In genomic region chr4:177505171-177505615, GRCh38 we compare ENCODE assay signal across 25 cellular contexts.
DNase-seq lines count a peak whose midpoint lies in the region; ATAC-seq, FAIRE-seq and TF ChIP-seq lines count a peak whose summit lies in the region.
"Had no signal": no experiment of that assay in that cellular context is flagged by ENCODE, and none has a peak within 500 bp of the region (broad histone marks: within the 10 kb centered on the region; RNA-seq: fewer than 3 reads in every experiment).

No MANE protein-coding gene starts in this region.

- no peaks in the 10 kb centered on the region for H3K79me1 ChIP-seq in mesenchymal stem cell (replicated peaks; ENCODE audit: low read length, poor library complexity, severe bottlenecking)

- no peak overlapping the region for H3K14ac ChIP-seq in mesenchymal stem cell (ENCODE audit: low read length in 2 of 2)

- H3K4me3 Mint-ChIP-seq in activated T-cell treated with anti-CD3 and anti-CD28 coated beads, Interleukin-2, amount 50 U/mL, for 4 hours, result no peak overlapping the region
- no peak overlapping the region for H3K4me3 Mint-ChIP-seq in chondrocyte (ENCODE audit: unreplicated experiment)
- H3K4me3 Mint-ChIP-seq: brain; natural killer cell; stimulated activated naive B cell treated with anti-CD40 and anti-IgM and Interleukin-4, amounts not matched to agents 10 μg/mL and 1 μg/mL and 100 μg/mL, for 72 hours; T-helper 1 cell treated with Interleukin-12 subunit alpha and Interleukin-12 subunit beta and Interleukin-4 antibody, amounts not matched to agents 30 μg/mL and 1 μg/mL, for 36 hours had no signal

- H4K20me1 ChIP-seq in DND-41 (ENCODE audit: insufficient read depth, low read length), result no peaks in the 10 kb centered on the region

- no peaks in the 10 kb centered on the region for H3K9me3 Mint-ChIP-seq in activated T-cell treated with anti-CD3 and anti-CD28 coated beads, Interleukin-2, amount 50 U/mL, for 4 hours
- peaks cover 17% of the 10 kb centered on the region for H3K9me3 Mint-ChIP-seq in chondrocyte (ENCODE audit: low read depth)

- no peak overlapping the region for H2BK12ac ChIP-seq in mesenchymal stem cell (ENCODE audit: low read length in 2 of 2)

- H3K23ac ChIP-seq in mesenchymal stem cell (ENCODE audit: low read length in 2 of 2), result no peak overlapping the region

- no peaks in the 10 kb centered on the region for H3K27me3 Mint-ChIP-seq in activated T-cell treated with anti-CD3 and anti-CD28 coated beads, Interleukin-2, amount 50 U/mL, for 4 hours (ENCODE audit: low read depth)
- H3K27me3 Mint-ChIP-seq in chondrocyte (ENCODE audit: low read depth), result peaks cover 3% of the 10 kb centered on the region
- H3K27me3 Mint-ChIP-seq: brain; stimulated activated naive B cell treated with anti-CD40 and anti-IgM and Interleukin-4, amounts not matched to agents 10 μg/mL and 1 μg/mL and 100 μg/mL, for 72 hours had no signal

- H3K18ac ChIP-seq in mesenchymal stem cell (ENCODE audit: low read depth in 1 of 2, low read length in 2 of 2), result peak overlapping the region in 1 of 2 experiments; percentile 8

- H3K9ac ChIP-seq in DND-41 (ENCODE audit: low read depth, low read length) (no peak overlapping the region), mesenchymal stem cell (ENCODE audit: low read length) (no peak overlapping the region)
- H3K9ac ChIP-seq: parathyroid adenoma had no signal

- no peak overlapping the region for H2AFZ ChIP-seq in DND-41 (ENCODE audit: low read depth, low read length)
- no peak overlapping the region for H2AFZ ChIP-seq in mesenchymal stem cell (ENCODE audit: low read depth, low read length)
- H2AFZ ChIP-seq: parathyroid adenoma had no signal

- H3K36me3 ChIP-seq in DND-41 (ENCODE audit: insufficient read depth, low read length) (no peaks in the 10 kb centered on the region), bronchial epithelial cell (ENCODE audit: control insufficient read depth, insufficient read depth, low read length) (no peaks in the 10 kb centered on the region), mesenchymal stem cell (ENCODE audit: control insufficient read depth in 1 of 2, insufficient read depth in 2 of 2, low read depth in 1 of 2, low read length in 2 of 2) (no peaks in the 10 kb centered on the region)
- H3K36me3 ChIP-seq: thyroid gland had no signal

- H2BK120ac ChIP-seq in mesenchymal stem cell (ENCODE audit: low read depth, low read length), result no peak overlapping the region

- H3K4me1 Mint-ChIP-seq in activated T-cell treated with anti-CD3 and anti-CD28 coated beads, Interleukin-2, amount 50 U/mL, for 4 hours (ENCODE audit: low read depth), result peaks cover 9% of the 10 kb centered on the region
- H3K4me1 Mint-ChIP-seq in chondrocyte (ENCODE audit: low read depth), result no peaks in the 10 kb centered on the region
- H3K4me1 Mint-ChIP-seq: brain; stimulated activated naive B cell treated with anti-CD40 and anti-IgM and Interleukin-4, amounts not matched to agents 10 μg/mL and 1 μg/mL and 100 μg/mL, for 72 hours had no signal

- H3K27ac Mint-ChIP-seq in chondrocyte (ENCODE audit: unreplicated experiment), result no peak overlapping the region
- H3K27ac Mint-ChIP-seq: brain; natural killer cell; stimulated activated naive B cell treated with anti-CD40 and anti-IgM and Interleukin-4, amounts not matched to agents 10 μg/mL and 1 μg/mL and 100 μg/mL, for 72 hours; T-helper 1 cell treated with Interleukin-12 subunit alpha and Interleukin-12 subunit beta and Interleukin-4 antibody, amounts not matched to agents 30 μg/mL and 1 μg/mL, for 36 hours had no signal

- peak; percentile 49; the same call in 1 of the 3 replicates for ATAC-seq in DND-41 (ENCODE audit: insufficient read depth, low read depth)
- peak; percentile 18 for ATAC-seq in left colon
- no peak for ATAC-seq in activated T-cell treated with anti-CD3 and anti-CD28 coated beads, Interleukin-2, amount 50 U/mL, for 4 hours
- ATAC-seq: natural killer cell; stimulated activated naive B cell treated with anti-CD40 and anti-IgM and Interleukin-4, amounts not matched to agents 10 μg/mL and 1 μg/mL and 100 μg/mL, for 72 hours had no signal

- no peak overlapping the region for H3K4ac ChIP-seq in mesenchymal stem cell (ENCODE audit: low read depth in 1 of 2, low read length in 2 of 2)

- H2AK5ac ChIP-seq in mesenchymal stem cell (ENCODE audit: low read length, severe bottlenecking), result no peak overlapping the region

- H4K91ac ChIP-seq in mesenchymal stem cell (ENCODE audit: low read length), result no peak overlapping the region

- H3K9me3 ChIP-seq in DND-41 (ENCODE audit: insufficient read depth, low read length, severe bottlenecking), result no peaks in the 10 kb centered on the region
- H3K9me3 ChIP-seq in mesenchymal stem cell (ENCODE audit: control insufficient read depth, low read length), result no peaks in the 10 kb centered on the region
- H3K9me3 ChIP-seq: thyroid gland had no signal

- intact Hi-C loops in left colon (cut with DNase I, micrococcal nuclease), result no loop called here

- no peak overlapping the region for H3K4me3 ChIP-seq in DND-41 (ENCODE audit: low read depth in 1 of 2, low read length in 2 of 2)
- no peak overlapping the region for H3K4me3 ChIP-seq in bronchial epithelial cell (ENCODE audit: low read depth, low read length)
- H3K4me3 ChIP-seq in mesenchymal stem cell (ENCODE audit: insufficient read depth in 1 of 2, low read depth in 1 of 2, low read length in 2 of 2), result no peak overlapping the region
- H3K4me3 ChIP-seq: thyroid gland had no signal

- no peak overlapping the region for H2BK5ac ChIP-seq in mesenchymal stem cell (ENCODE audit: low read depth, low read length, poor library complexity, severe bottlenecking)

- no peak overlapping the region for H2BK15ac ChIP-seq in mesenchymal stem cell (ENCODE audit: low read depth, poor library complexity, severe bottlenecking)

- no peaks in the 10 kb centered on the region for H3K4me1 ChIP-seq in DND-41 (ENCODE audit: insufficient read depth, low read length)
- H3K4me1 ChIP-seq in mesenchymal stem cell (ENCODE audit: control insufficient read depth, insufficient read depth, low read depth, low read length), result no peaks in the 10 kb centered on the region
- H3K4me1 ChIP-seq: parathyroid adenoma, thyroid gland had no signal

- H3K36me3 Mint-ChIP-seq in activated T-cell treated with anti-CD3 and anti-CD28 coated beads, Interleukin-2, amount 50 U/mL, for 4 hours (ENCODE audit: insufficient read depth), result no peaks in the 10 kb centered on the region
- H3K36me3 Mint-ChIP-seq in chondrocyte (ENCODE audit: low read depth), result peaks cover 1% of the 10 kb centered on the region
- H3K36me3 Mint-ChIP-seq: brain, natural killer cell had no signal

- no peak overlapping the region for H3K4me2 ChIP-seq in DND-41 (ENCODE audit: insufficient read depth, low read length)
- H3K4me2 ChIP-seq in mesenchymal stem cell (ENCODE audit: low read length, poor library complexity, severe bottlenecking), result no peak overlapping the region

- H3K79me2 ChIP-seq in DND-41 (ENCODE audit: insufficient read depth, low read length), result no peaks in the 10 kb centered on the region
- H3K79me2 ChIP-seq: parathyroid adenoma had no signal

- no peak overlapping the region for H4K8ac ChIP-seq in mesenchymal stem cell (ENCODE audit: low read length)

- no peak overlapping the region for H3K27ac ChIP-seq in DND-41 (ENCODE audit: low read length)
- no peak overlapping the region for H3K27ac ChIP-seq in mesenchymal stem cell (ENCODE audit: low read length, poor library complexity, severe bottlenecking)
- H3K27ac ChIP-seq: C4-2B, parathyroid adenoma, thyroid gland had no signal

- TF ChIP-seq CTCF in DND-41 (IDR thresholded peaks at IDR 0.05; ENCODE audit: borderline replicate concordance, extremely low read depth, low read length, poor library complexity, severe bottlenecking) (peak; percentile 37), bronchial epithelial cell (IDR thresholded peaks at IDR 0.05; ENCODE audit: insufficient read depth, low read length, severe bottlenecking) (peak; percentile 32), chondrocyte (IDR thresholded peaks at IDR 0.05) (no peak)

- FAIRE-seq in bronchial epithelial cell (lab: Jason Lieb, UNC), result no peak
- FAIRE-seq: HTR-8/SVneo had no signal

- DNase-seq in DND-41 (peak; percentile 9), HuH-7 (ENCODE audit: low spot score) (peak; percentile 37), bronchial epithelial cell (ENCODE audit: low read depth) (peak; percentile 79), left colon (no peak), chondrocyte (ENCODE audit: low spot score) (no peak), mesenchymal stem cell (no peak)
- DNase-seq in activated T-cell treated with anti-CD3 and anti-CD28 coated beads, Interleukin-2, amount 50 U/mL, for 4 hours, result no peak
- DNase-seq in stimulated activated CD4-positive, alpha-beta T cell treated with anti-CD3 and anti-CD28 coated beads, Interleukin-4, amount 100 ng/mL, for 24 hours, result no peak
- DNase-seq: activated CD4-positive, alpha-beta T cell treated with anti-CD3 and anti-CD28 coated beads, Interleukin-2, amount 50 U/mL, for 4 hours; activated CD8-positive, alpha-beta memory T cell treated with anti-CD3 and anti-CD28 coated beads, Interleukin-2, amount 50 U/mL, for 48 hours; activated effector memory CD4-positive, alpha-beta T cell treated with Interleukin-2 at 50 U/mL for 16 hours; cortex of kidney; foreskin fibroblast; natural killer cell; NCI-H1694 treated with DMSO at 0.1 percent for 48 hours; NCI-H2227 treated with DMSO at 0.1 percent for 48 hours; NCI-H82; SIG-M5; stimulated activated naive B cell treated with anti-CD40 and anti-IgM and Interleukin-4, amounts not matched to agents 10 μg/mL and 1 μg/mL and 100 μg/mL, for 72 hours; thyroid gland had no signal

- 86% methylated on average over 7 of the region's 9 CpGs for WGBS in mesenchymal stem cell

- H3K27me3 ChIP-seq in DND-41 (ENCODE audit: insufficient read depth, low read length, poor library complexity), result no peaks in the 10 kb centered on the region
- no peaks in the 10 kb centered on the region for H3K27me3 ChIP-seq in bronchial epithelial cell (ENCODE audit: control insufficient read depth, insufficient read depth, low read length)
- H3K27me3 ChIP-seq in mesenchymal stem cell (ENCODE audit: control insufficient read depth in 1 of 2, insufficient read depth in 1 of 2, low read length in 2 of 2), result no peaks in the 10 kb centered on the region
- H3K27me3 ChIP-seq: thyroid gland had no signal

Comparison
In these comparisons a context has a peak if more than half of its experiments do, and no peak if none do; other contexts are left out.
1. ATAC-seq: peak in DND-41 (single experiment) and left colon (single experiment); none in activated T-cell treated with anti-CD3 and anti-CD28 coated beads, Interleukin-2, amount 50 U/mL, for 4 hours (0 of 2).
2. DNase-seq: peak in DND-41 (single experiment), HuH-7 (single experiment) and bronchial epithelial cell (single experiment); none in left colon (0 of 2), activated T-cell treated with anti-CD3 and anti-CD28 coated beads, Interleukin-2, amount 50 U/mL, for 4 hours (single experiment), chondrocyte (single experiment), mesenchymal stem cell (single experiment) and stimulated activated CD4-positive, alpha-beta T cell treated with anti-CD3 and anti-CD28 coated beads, Interleukin-4, amount 100 ng/mL, for 24 hours (single experiment).